In genomic region chr5:41925555-41925946, GRCh38 we compare ENCODE assay signal across 8 cellular contexts. TPM values are rescaled to one million over a fixed set of nuclear protein-coding genes. Genes with fewer than 3 reads are reported as not detected.
DNase-seq lines count a peak whose midpoint lies in the region; ATAC-seq and TF ChIP-seq lines count a peak whose summit lies in the region.

No MANE protein-coding gene starts in this region.

- H3K36me3 Mint-ChIP-seq in WTC11, result no peaks in the 10 kb centered on the region

- DNase-seq in CMK (ENCODE audit: low read depth) (peak; percentile 4), HT1080 (ENCODE audit: low read depth) (peak; percentile 42), WTC11 (ENCODE audit: low spot score) (no peak), epithelial cell of proximal tubule (ENCODE audit: low read depth) (no peak), transverse colon (no peak)

- POLR2A ChIA-PET in WTC11 (lab: Charles Lee), result interaction anchor here (1.0 to 1.2 kb wide), 2 partner anchors 22 to 903 kb away, joined by 3 to 5 read pairs; partner anchors contain the start of gene RIMOC1

- H3K27ac Mint-ChIP-seq in WTC11, result no peak overlapping the region

- peak overlapping the region; percentile 77 for H3K4me3 Mint-ChIP-seq in WTC11

- TF ChIP-seq CTCF in WTC11 (IDR thresholded peaks at IDR 0.05) (no peak), epithelial cell of proximal tubule (conservative IDR thresholded peaks at IDR 0.05; ENCODE audit: low read depth, low read length) (no peak), transverse colon (IDR thresholded peaks at IDR 0.05) (no peak)

- H3K4me1 Mint-ChIP-seq in WTC11, result peaks cover 9% of the 10 kb centered on the region

- 0 to 1% methylated on average over 5 to 15 of the region's 18 CpGs for WGBS in transverse colon (ENCODE audit: low coverage in 1 of 2), 2 donors

- H3K4me3 ChIP-seq in epithelial cell of proximal tubule (ENCODE audit: low read depth, low read length) (peak overlapping the region; percentile 75), mucosa of stomach (ENCODE audit: low read length) (peak overlapping the region; percentile 85), transverse colon (peak overlapping the region; percentile 62 to 94 (median 72))

- peak overlapping the region; percentile 99 for H3K9ac ChIP-seq in mucosa of stomach (ENCODE audit: low read length)

- TF ChIP-seq POLR2A in transverse colon (IDR thresholded peaks at IDR 0.05), result no peak

- peak overlapping the region; percentile 88 to 99 (median 92) for H3K27ac ChIP-seq in transverse colon

- intact Hi-C loops in transverse colon (cut with DNase I; ENCODE audit: low total_unique reads), result no loop called here

- H3K27me3 ChIP-seq in mucosa of stomach (ENCODE audit: control insufficient read depth, insufficient read depth, low read length) (no peaks in the 10 kb centered on the region), transverse colon (no peaks in the 10 kb centered on the region)

- in situ Hi-C loops in transverse colon (cut with MboI; ENCODE audit: low pct_ligation_motif_present in 1 of 4, low pct_unique_long_range_greater_than_20kb in 1 of 4, low sequenced_read_pairs in 3 of 4), result no loop called here

- H3K9me3 Mint-ChIP-seq in WTC11, result no peaks in the 10 kb centered on the region

- TF ChIP-seq EP300 in transverse colon (IDR thresholded peaks at IDR 0.05; ENCODE audit: low read depth), result no peak

- no peaks in the 10 kb centered on the region for H3K36me3 ChIP-seq in mucosa of stomach (ENCODE audit: control insufficient read depth, insufficient read depth, low read length)
- peaks cover 0 to 2% (median 0%) of the 10 kb centered on the region in 4 donors for H3K36me3 ChIP-seq in transverse colon

- H3K9me3 ChIP-seq in mucosa of stomach (ENCODE audit: control insufficient read depth, low read length) (no peaks in the 10 kb centered on the region), transverse colon (no peaks in the 10 kb centered on the region)

- peaks cover 10% of the 10 kb centered on the region for H3K4me1 ChIP-seq in mucosa of stomach (ENCODE audit: control insufficient read depth, insufficient read depth, low read length)
- H3K4me1 ChIP-seq in transverse colon, result peaks cover 0 to 19% (median 4%) of the 10 kb centered on the region in 4 donors

- H3K27me3 Mint-ChIP-seq in WTC11 (ENCODE audit: low read depth), result no peaks in the 10 kb centered on the region

- ATAC-seq in GM19438 (IDR thresholded peaks at IDR 0.05; ENCODE audit: low read depth, unreplicated experiment) (peak; percentile 24), WTC11 (no peak), HG03520 (IDR thresholded peaks at IDR 0.05; ENCODE audit: unreplicated experiment) (no peak)

- CTCF ChIA-PET in WTC11 (lab: Charles Lee), result interaction anchor here (0.7 to 1.3 kb wide), 3 partner anchors 29 to 203 kb away, joined by 3 to 12 read pairs (median 3); no protein-coding TSS in a partner anchor

TF ChIP-seq in WTC11, 78 proteins besides CTCF, POLR2A, EP300 and RAD21:
- TF ChIP-seq ZNF423 (CRISPR knock-in tag; IDR thresholded peaks at IDR 0.05), result 0 out of 2 replicates have a peak, but pooled peaks have one; percentile 41
- no peak for TF ChIP-seq ZNF232 (CRISPR knock-in tag; IDR thresholded peaks at IDR 0.05)

RNA-seq across cellular contexts. Expression of gene FBXO4, which starts 0.5 kb away (rescaled TPM):
- 7.4 and 8.9 TPM in 2 replicates for total RNA-seq in HT1080 (2014; rRNA removed; shearing (Covaris generic))
- 8.6 and 10.2 TPM in 2 replicates for polyA plus RNA-seq in HT1080 (2015; cell fraction: cytosol; rRNA removed)
- polyA plus RNA-seq in HT1080 (2015; cell fraction: nucleus; rRNA removed), result 11.1 and 12.7 TPM in 2 replicates
- 0.72 to 2.1 TPM (median 1.9 TPM) in 3 replicates for total RNA-seq in WTC11 (2021)
- total RNA-seq in epithelial cell of proximal tubule, result 4.2 and 9.9 TPM in 2 replicates
- 1 to 10 TPM; 1.1 to 8.8 (median 7.1) TPM for total RNA-seq in transverse colon

RNA-seq across cellular contexts. Expression of gene RIMOC1, which starts 21.4 kb away (rescaled TPM):
- total RNA-seq in HT1080 (2014; rRNA removed; shearing (Covaris generic)), result 8.8 and 12.4 TPM in 2 replicates
- 28.8 and 38.2 TPM in 2 replicates for polyA plus RNA-seq in HT1080 (2015; cell fraction: cytosol; rRNA removed)
- 24.1 TPM in 2 replicates for polyA plus RNA-seq in HT1080 (2015; cell fraction: nucleus; rRNA removed)
- total RNA-seq in WTC11 (2021) (27.1 to 30.5 TPM (median 28.8 TPM) in 3 replicates), epithelial cell of proximal tubule (13.5 and 14.8 TPM in 2 replicates), transverse colon (10 to 100 TPM; 10.9 to 19.8 (median 15.6) TPM)

RNA-seq across cellular contexts. Expression of gene OXCT1, which starts 55.3 kb away (rescaled TPM):
- 17.4 and 17.6 TPM in 2 replicates for total RNA-seq in HT1080 (2014; rRNA removed; shearing (Covaris generic))
- 19.5 and 23.7 TPM in 2 replicates for polyA plus RNA-seq in HT1080 (2015; cell fraction: cytosol; rRNA removed)
- polyA plus RNA-seq in HT1080 (2015; cell fraction: nucleus; rRNA removed), result 28.1 and 30.5 TPM in 2 replicates
- total RNA-seq in WTC11 (2021), result 20.6 to 23.1 TPM (median 20.9 TPM) in 3 replicates
- total RNA-seq in epithelial cell of proximal tubule, result 22.0 and 29.2 TPM in 2 replicates
- total RNA-seq in transverse colon, result 10 to 100 TPM in 1 of 4 donors, 1 to 10 TPM in 3; 7.4 to 12.7 (median 8.4) TPM

Comparison
In these comparisons a context has a peak if more than half of its experiments do, and no peak if none do; other contexts are left out.
1. DNase-seq: peak in CMK (single experiment) and HT1080 (single experiment); none in WTC11 (single experiment), epithelial cell of proximal tubule (single experiment) and transverse colon (single experiment).
2. Peak in every context shown above with its lines, with median percentiles within 50 percentile points of each other: H3K4me3 ChIP-seq.